In the genomic region with DNA sequence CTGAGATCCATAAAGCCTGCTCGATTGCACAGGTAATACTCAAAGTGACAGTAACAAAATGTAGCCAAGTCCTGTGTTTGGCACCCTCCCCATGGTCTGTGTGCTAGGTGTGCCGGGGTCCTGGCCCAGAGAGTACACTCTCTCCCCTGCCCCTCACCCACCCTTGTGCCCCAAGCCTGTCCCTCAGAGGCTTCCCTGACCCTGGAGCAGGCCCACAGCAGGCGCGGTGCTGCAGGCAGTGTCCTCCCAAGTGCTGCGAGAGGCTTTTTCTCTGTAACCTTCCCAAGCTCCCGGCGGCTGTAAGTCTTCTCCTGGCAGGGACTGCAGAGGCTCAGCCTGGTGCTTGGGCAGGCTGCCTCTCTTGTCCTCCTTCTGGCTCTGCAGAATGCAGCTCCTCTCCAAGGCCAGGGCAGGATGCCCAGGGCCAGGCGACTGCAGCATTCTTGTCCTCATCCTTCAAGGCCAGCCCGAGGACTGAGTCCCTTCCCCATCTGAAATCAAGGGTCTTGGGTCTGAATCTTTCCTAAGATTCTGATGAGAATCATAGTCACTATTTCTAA, we compare ENCODE assay signal across 16 cellular contexts. TPM values are rescaled to one million over a fixed set of nuclear protein-coding genes. Genes with fewer than 3 reads are reported as not detected.
DNase-seq lines count a peak whose midpoint lies in the region; TF ChIP-seq lines count a peak whose summit lies in the region.
"Had no signal": no experiment of that assay in that cellular context is flagged by ENCODE, and none has a peak within 500 bp of the region (broad histone marks: within the 10 kb centered on the region; RNA-seq: fewer than 3 reads in every experiment).

No MANE protein-coding gene starts in this region.

- no peak overlapping the region for H2BK5ac ChIP-seq in neuronal stem cell (ENCODE audit: low read length)

- no peak overlapping the region for H3K4me2 ChIP-seq in neuronal stem cell (ENCODE audit: insufficient read depth, low read length, poor library complexity, severe bottlenecking)

- WGBS in neuronal stem cell (ENCODE audit: extremely low coverage in 2 of 2, insufficient read length in 2 of 2, insufficient replicate concordance in 1 of 2), 2 donors, result no CpG with 5 or more reads among the region's 9 CpGs
- WGBS in testis, 2 donors, result 24 to 28% methylated on average over 9 of the region's 9 CpGs

- TF ChIP-seq POLR2A in testis (IDR thresholded peaks at IDR 0.05), result no peak

- no peak overlapping the region for H3K9ac ChIP-seq in neuronal stem cell (ENCODE audit: low read depth, low read length, poor library complexity)

- H4K8ac ChIP-seq in neuronal stem cell (ENCODE audit: low read depth, low read length), result peak overlapping the region; percentile 30

- peak overlapping the region; percentile 25 for H3K23ac ChIP-seq in neuronal stem cell (ENCODE audit: low read depth, low read length, poor library complexity)

- no peak overlapping the region for H2AFZ ChIP-seq in neuronal stem cell (ENCODE audit: low read length)

- H3K4me3 ChIP-seq in left ventricle myocardium inferior, result no peak overlapping the region
- H3K4me3 ChIP-seq in neuronal stem cell (ENCODE audit: low read length in 2 of 2), result no peak overlapping the region
- no peak overlapping the region for H3K4me3 ChIP-seq in testis

- DNase-seq in cardiac septum (ENCODE audit: low spot score) (peak; percentile 53), left ventricle myocardium inferior (no peak), head of caudate nucleus (peak in 32 of 42 donors; percentile 8 to 68 (median 46)), neuronal stem cell (ENCODE audit: low spot score) (no peak), testis (peak; percentile 79), NCI-H187 (lab: John Stamatoyannopoulos, UW) (no peak), NCI-H345 (lab: John Stamatoyannopoulos, UW) (no peak)
- no peak for DNase-seq in activated CD4-positive, alpha-beta T cell treated with anti-CD3 and anti-CD28 coated beads, Interleukin-2, amount 50 U/mL, for 4 hours
- DNase-seq: Caco-2, GOT3, NCI-H1417, NCI-H2029, NCI-H510A treated with DMSO at 0.1 percent for 48 hours had no signal

- H2BK12ac ChIP-seq in neuronal stem cell (ENCODE audit: low read length), result no peak overlapping the region

- H2BK120ac ChIP-seq in neuronal stem cell (ENCODE audit: low read depth, low read length), result no peak overlapping the region

- TF ChIP-seq CTCF in left ventricle myocardium inferior (IDR thresholded peaks at IDR 0.05; ENCODE audit: borderline replicate concordance) (no peak), testis (IDR thresholded peaks at IDR 0.05) (no peak)

- H3K27me3 ChIP-seq in left ventricle myocardium inferior (ENCODE audit: low read depth), result no peaks in the 10 kb centered on the region
- peaks cover 0 to 4% (median 0%) of the 10 kb centered on the region in 3 experiments for H3K27me3 ChIP-seq in neuronal stem cell (ENCODE audit: control insufficient read depth in 3 of 3, insufficient read depth in 3 of 3, low read depth in 1 of 3, low read length in 3 of 3)
- H3K27me3 ChIP-seq in testis, result no peaks in the 10 kb centered on the region

- H3K4ac ChIP-seq in neuronal stem cell (ENCODE audit: low read length), result no peak overlapping the region

- intact Hi-C loops in cardiac septum (cut with DNase I) (no loop called here), left ventricle myocardium inferior (cut with micrococcal nuclease) (no loop called here), head of caudate nucleus (cut with DNase I) (no loop called here), testis (cut with DNase I; ENCODE audit: low total_unique reads) (no loop called here)

- H3K79me1 ChIP-seq in neuronal stem cell (ENCODE audit: low read depth, low read length), result no peaks in the 10 kb centered on the region

- H3K18ac ChIP-seq in neuronal stem cell (ENCODE audit: low read length), result peak overlapping the region; percentile 81

- H3K36me3 ChIP-seq in left ventricle myocardium inferior (no peaks in the 10 kb centered on the region), neuronal stem cell (replicated peaks in 1 of 2; ENCODE audit: control insufficient read depth in 2 of 2, insufficient read depth in 2 of 2, low read length in 2 of 2) (no peaks in the 10 kb centered on the region), testis (ENCODE audit: low read depth, missing control alignments) (no peaks in the 10 kb centered on the region)

- H2BK15ac ChIP-seq in neuronal stem cell (ENCODE audit: low read length), result no peak overlapping the region

- peak overlapping the region; percentile 11 for H3K14ac ChIP-seq in neuronal stem cell (ENCODE audit: low read length)

- H3K4me1 ChIP-seq in left ventricle myocardium inferior (no peaks in the 10 kb centered on the region), neuronal stem cell (ENCODE audit: control insufficient read depth in 2 of 2, insufficient read depth in 1 of 2, low read depth in 1 of 2, low read length in 2 of 2) (peaks cover 9 to 10% of the 10 kb centered on the region in 2 donors), testis (peaks cover 15% of the 10 kb centered on the region)
- H3K4me1 ChIP-seq: Caco-2 had no signal

- H4K91ac ChIP-seq in neuronal stem cell (ENCODE audit: low read depth, low read length, poor library complexity), result no peak overlapping the region

- H3K27ac ChIP-seq in left ventricle myocardium inferior (replicated peaks) (no peak overlapping the region), neuronal stem cell (replicated peaks; ENCODE audit: low read length) (no peak overlapping the region), testis (peak overlapping the region in 1 of 2 donors; percentile 50)

- no peak overlapping the region for H2AK5ac ChIP-seq in neuronal stem cell (ENCODE audit: low read depth, low read length)

- H3K9me3 ChIP-seq in left ventricle myocardium inferior (replicated peaks) (no peaks in the 10 kb centered on the region), neuronal stem cell (replicated peaks in 1 of 2; ENCODE audit: control insufficient read depth in 2 of 2, insufficient read depth in 1 of 2, low read depth in 1 of 2, low read length in 2 of 2) (no peaks in the 10 kb centered on the region), testis (no peaks in the 10 kb centered on the region)
- H3K9me3 ChIP-seq: Caco-2 had no signal

RNA-seq across cellular contexts. Expression of gene RFPL1, which starts 15.9 kb away (rescaled TPM):
- total RNA-seq in cardiac septum (not detected), left ventricle myocardium inferior (not detected), testis (under 1 TPM; 0.37 to 0.71 TPM)
- polyA plus RNA-seq in neuronal stem cell (2013, experiment 1 of 2), result not detected
- not detected for polyA plus RNA-seq in neuronal stem cell (2013, experiment 2 of 2)
- 1.4 TPM for polyA plus RNA-seq in testis (ENCODE audit: insufficient read depth, low read depth, low replicate concordance)
- total RNA-seq: A172, Caco-2, HT1080, RPMI7951 had no signal

RNA-seq across cellular contexts. Expression of gene NEFH, which starts 25.8 kb away (rescaled TPM):
- total RNA-seq in cardiac septum (0.22 TPM), left ventricle myocardium inferior (0.16 TPM), testis (10 to 100 TPM; 16.9 to 18.6 TPM)
- polyA plus RNA-seq in neuronal stem cell (2013, experiment 1 of 2), result 1.1 TPM
- 1.0 TPM for polyA plus RNA-seq in neuronal stem cell (2013, experiment 2 of 2)
- 12.0 TPM for polyA plus RNA-seq in testis (ENCODE audit: insufficient read depth, low read depth, low replicate concordance)
- total RNA-seq: A172, Caco-2, HT1080 had no signal

Comparison
In these comparisons a context has a peak if more than half of its experiments do, and no peak if none do; other contexts are left out.
1. DNase-seq: peak in cardiac septum (single experiment), head of caudate nucleus (32 of 42) and testis (single experiment); none in left ventricle myocardium inferior (single experiment), neuronal stem cell (single experiment), NCI-H187 (0 of 2), activated CD4-positive, alpha-beta T cell treated with anti-CD3 and anti-CD28 coated beads, Interleukin-2, amount 50 U/mL, for 4 hours (0 of 2) and NCI-H345 (single experiment).
2. RNA of gene NEFH, which starts 25.8 kb away (total RNA-seq): 16.9 to 18.6 TPM in testis; 0.22 TPM in cardiac septum (single experiment) and 0.16 TPM in left ventricle myocardium inferior (single experiment); every median in the first group is over 10 times any median in the second.